Comparison of ENCODE assay signal across 1 cellular context in genomic region chr2:225254363-225254762, GRCh38.
TF ChIP-seq lines count a peak whose summit lies in the region.

No MANE protein-coding gene starts in this region.

TF ChIP-seq in HepG2, 621 proteins besides CTCF, POLR2A, EP300 and RAD21 (continued from another document):
- TF ChIP-seq MAFK (conservative IDR thresholded peaks at IDR 0.05 in 1 of 2, IDR thresholded peaks at IDR 0.05 in 1 of 2; ENCODE audit: low read length in 2 of 2): peak; percentile 67 to 83; a peak in 3 of 4 replicates
